9 cellular contexts compared by ENCODE assay signal in genomic region chr9:137262173-137262908, GRCh38. TPM values are rescaled to one million over a fixed set of nuclear protein-coding genes. Genes with fewer than 3 reads are reported as not detected.
DNase-seq lines count a peak whose midpoint lies in the region; TF ChIP-seq lines count a peak whose summit lies in the region.
"Not testable (repeated sequence)": the region's sequence is repeated elsewhere in the genome, so short reads cannot be mapped to it uniquely, and the experiment has no call there.
"Had no signal": no experiment of that assay in that cellular context is flagged by ENCODE, and none has a peak within 500 bp of the region (broad histone marks: within the 10 kb centered on the region; RNA-seq: fewer than 3 reads in every experiment).

No MANE protein-coding gene starts in this region.

- H3K27me3 ChIP-seq in kidney epithelial cell (ENCODE audit: control insufficient read depth, insufficient read depth, low read length) = not testable (repeated sequence)

- H3K36me3 ChIP-seq in kidney epithelial cell (ENCODE audit: control insufficient read depth, insufficient read depth, low read length) = not testable (repeated sequence)

- not testable (repeated sequence) for H3K9me3 Mint-ChIP-seq in brain; progenitor cell of endocrine pancreas (ENCODE audit: low read depth)

- peak; percentile 64 for DNase-seq in ELF-1 (ENCODE audit: low read depth, low spot score)
- not testable (repeated sequence) for DNase-seq in LNCaP clone FGC (ENCODE audit: low read depth); kidney epithelial cell (ENCODE audit: low read depth); progenitor cell of endocrine pancreas (ENCODE audit: low spot score, unreplicated experiment)
- DNase-seq in RPMI7951 (ENCODE audit: low read depth) = peak; percentile 41
- DNase-seq in fibroblast of gingiva (ENCODE audit: low read depth) = peak; percentile 51

- not testable (repeated sequence) for H3K4me3 ChIP-seq in LNCaP clone FGC (ENCODE audit: low read depth, low read length); kidney epithelial cell (ENCODE audit: low read depth, low read length)

- not testable (repeated sequence) for H3K27me3 Mint-ChIP-seq in brain, progenitor cell of endocrine pancreas

- H3K4me3 Mint-ChIP-seq in brain; progenitor cell of endocrine pancreas (ENCODE audit: low read depth): not testable (repeated sequence)

- peaks cover 22% of the 10 kb centered on the region for H3K36me3 Mint-ChIP-seq in brain
- not testable (repeated sequence) for H3K36me3 Mint-ChIP-seq in progenitor cell of endocrine pancreas (ENCODE audit: insufficient read depth)

- not testable (repeated sequence) for H3K4me1 Mint-ChIP-seq in brain; progenitor cell of endocrine pancreas (ENCODE audit: low read depth)

- TF ChIP-seq CTCF in LNCaP clone FGC (IDR thresholded peaks at IDR 0.05; ENCODE audit: control insufficient read depth, extremely low read depth, insufficient read depth) (peak; percentile 22), brain (conservative IDR thresholded peaks at IDR 0.05) (peak; percentile 56 to 67), kidney epithelial cell (IDR thresholded peaks at IDR 0.05; ENCODE audit: insufficient read depth, low read length, poor library complexity, severe bottlenecking) (peak; percentile 47), progenitor cell of endocrine pancreas (IDR thresholded peaks at IDR 0.05; ENCODE audit: unreplicated experiment) (peak; percentile 54)

- peak overlapping the region in 1 of 5 experiments; percentile 39 for H3K27ac Mint-ChIP-seq in brain
- H3K27ac Mint-ChIP-seq in progenitor cell of endocrine pancreas = not testable (repeated sequence)

RNA-seq across cellular contexts. Expression of gene NELFB, which starts 7.2 kb away (rescaled TPM):
- 34.2 and 46.8 TPM in 2 replicates for total RNA-seq in RPMI7951 (2014; rRNA removed; shearing (Covaris generic))
- 89.9 TPM for polyA plus RNA-seq in brain (ENCODE audit: insufficient read depth, low read depth, low replicate concordance)
- 47.3 and 67.0 TPM in 2 replicates for total RNA-seq in kidney epithelial cell
- total RNA-seq in progenitor cell of endocrine pancreas = 62.3 and 63.3 TPM in 2 replicates

RNA-seq across cellular contexts. Expression of gene STPG3, which starts 11.3 kb away (rescaled TPM):
- not detected in 2 replicates for total RNA-seq in RPMI7951 (2014; rRNA removed; shearing (Covaris generic))
- not detected for polyA plus RNA-seq in brain (ENCODE audit: insufficient read depth, low read depth, low replicate concordance)
- total RNA-seq in kidney epithelial cell = not detected in 2 replicates
- total RNA-seq in progenitor cell of endocrine pancreas = not detected in 2 replicates
- total RNA-seq: myocyte, sciatic nerve had no signal

RNA-seq across cellular contexts. Expression of gene TOR4A, which starts 15.2 kb away (rescaled TPM):
- under 0.01 TPM in 2 replicates for total RNA-seq in RPMI7951 (2014; rRNA removed; shearing (Covaris generic))
- 1.9 TPM for polyA plus RNA-seq in brain (ENCODE audit: insufficient read depth, low read depth, low replicate concordance)
- total RNA-seq in kidney epithelial cell (33.5 and 50.3 TPM in 2 replicates), progenitor cell of endocrine pancreas (8.0 and 8.5 TPM in 2 replicates)

RNA-seq across cellular contexts. Expression of gene TUBB4B, which starts 21.3 kb away (rescaled TPM):
- 295 and 372 TPM in 2 replicates for total RNA-seq in RPMI7951 (2014; rRNA removed; shearing (Covaris generic))
- polyA plus RNA-seq in brain (ENCODE audit: insufficient read depth, low read depth, low replicate concordance) = 1,134 TPM
- total RNA-seq in kidney epithelial cell (262 and 275 TPM in 2 replicates), progenitor cell of endocrine pancreas (233 and 245 TPM in 2 replicates)

RNA-seq across cellular contexts. Expression of gene SLC34A3, which starts 31.6 kb away (rescaled TPM):
- not detected in 2 replicates for total RNA-seq in RPMI7951 (2014; rRNA removed; shearing (Covaris generic))
- polyA plus RNA-seq in brain (ENCODE audit: insufficient read depth, low read depth, low replicate concordance) = not detected
- 0.25 TPM in 1 of 2 replicates, not detected in the other for total RNA-seq in kidney epithelial cell
- 0.26 and 0.27 TPM in 2 replicates for total RNA-seq in progenitor cell of endocrine pancreas
- total RNA-seq: sciatic nerve had no signal
